Comparison of ENCODE assay signal across 11 cellular contexts in genomic region chr1:8603220-8603616, GRCh38.
DNase-seq lines count a peak whose midpoint lies in the region; ATAC-seq and TF ChIP-seq lines count a peak whose summit lies in the region.
"Had no signal": no experiment of that assay in that cellular context is flagged by ENCODE, and none has a peak within 500 bp of the region (broad histone marks: within the 10 kb centered on the region; RNA-seq: fewer than 3 reads in every experiment).

No MANE protein-coding gene starts in this region.

- no peak for TF ChIP-seq CTCF in natural killer cell (IDR thresholded peaks at IDR 0.05)

- intact Hi-C loops in activated T-helper 1 cell treated with anti-CD3 and anti-CD28 coated beads, Interleukin-12 subunit alpha, Interleukin-12 subunit beta, Interleukin-2, Interleukin-4 antibody, amounts not matched to agents 30 ng/mL and 10 ng/mL and 1 ng/mL, durations not matched to agents 14 hours and 24 hours and 36 hours (cut with micrococcal nuclease): loop anchor here (5.0 kb wide), 1 partner anchor 339 kb away; no protein-coding TSS in a partner anchor
- intact Hi-C loops in natural killer cell (cut with micrococcal nuclease): loop anchor here (5.0 kb wide), 2 partner anchors 39 to 41 kb away; no protein-coding TSS in a partner anchor

- peaks cover 49% of the 10 kb centered on the region for H3K4me1 Mint-ChIP-seq in activated T-helper 1 cell treated with anti-CD3 and anti-CD28 coated beads, Interleukin-12 subunit alpha, Interleukin-12 subunit beta, Interleukin-2, Interleukin-4 antibody, amounts not matched to agents 30 ng/mL and 10 ng/mL and 1 ng/mL, durations not matched to agents 14 hours and 24 hours and 36 hours (ENCODE audit: low read depth)
- peaks cover 44% of the 10 kb centered on the region in 2 donors for H3K4me1 Mint-ChIP-seq in natural killer cell

- ATAC-seq in natural killer cell: no peak
- no peak for ATAC-seq in HG02678 (IDR thresholded peaks at IDR 0.05; ENCODE audit: unreplicated experiment)

- H3K9me3 Mint-ChIP-seq in activated T-helper 1 cell treated with anti-CD3 and anti-CD28 coated beads, Interleukin-12 subunit alpha, Interleukin-12 subunit beta, Interleukin-2, Interleukin-4 antibody, amounts not matched to agents 30 ng/mL and 10 ng/mL and 1 ng/mL, durations not matched to agents 14 hours and 24 hours and 36 hours: no peaks in the 10 kb centered on the region
- H3K9me3 Mint-ChIP-seq in natural killer cell: no peaks in the 10 kb centered on the region
- H3K9me3 Mint-ChIP-seq: neural crest cell had no signal

- no peaks in the 10 kb centered on the region for H3K27me3 Mint-ChIP-seq in activated T-helper 1 cell treated with anti-CD3 and anti-CD28 coated beads, Interleukin-12 subunit alpha, Interleukin-12 subunit beta, Interleukin-2, Interleukin-4 antibody, amounts not matched to agents 30 ng/mL and 10 ng/mL and 1 ng/mL, durations not matched to agents 14 hours and 24 hours and 36 hours (ENCODE audit: insufficient read depth)
- no peaks in the 10 kb centered on the region for H3K27me3 Mint-ChIP-seq in natural killer cell (ENCODE audit: low read depth in 2 of 2)

- peaks cover 11% of the 10 kb centered on the region for H3K36me3 Mint-ChIP-seq in activated T-helper 1 cell treated with anti-CD3 and anti-CD28 coated beads, Interleukin-12 subunit alpha, Interleukin-12 subunit beta, Interleukin-2, Interleukin-4 antibody, amounts not matched to agents 30 ng/mL and 10 ng/mL and 1 ng/mL, durations not matched to agents 14 hours and 24 hours and 36 hours (ENCODE audit: low read depth)
- H3K36me3 Mint-ChIP-seq in natural killer cell: no peaks in the 10 kb centered on the region

- H3K4me3 Mint-ChIP-seq in activated T-helper 1 cell treated with anti-CD3 and anti-CD28 coated beads, Interleukin-12 subunit alpha, Interleukin-12 subunit beta, Interleukin-2, Interleukin-4 antibody, amounts not matched to agents 30 ng/mL and 10 ng/mL and 1 ng/mL, durations not matched to agents 14 hours and 24 hours and 36 hours: no peak overlapping the region
- H3K4me3 Mint-ChIP-seq in natural killer cell: peak overlapping the region; percentile 9
- H3K4me3 Mint-ChIP-seq: neural crest cell had no signal

- DNase-seq in NCI-H146 (lab: John Stamatoyannopoulos, UW) (peak; percentile 30), NCI-H146 treated with DMSO at 0.1 percent for 48 hours (lab: John Stamatoyannopoulos, UW; ENCODE audit: unreplicated experiment) (no peak), NCI-H128 (lab: John Stamatoyannopoulos, UW; ENCODE audit: unreplicated experiment) (peak; percentile 29), natural killer cell (no peak), cerebellum (ENCODE audit: low spot score) (no peak), NCI-H2107 (lab: John Stamatoyannopoulos, UW) (no peak)
- no peak for DNase-seq in activated T-helper 1 cell treated with anti-CD3 and anti-CD28 coated beads, Interleukin-12 subunit alpha, Interleukin-12 subunit beta, Interleukin-2, Interleukin-4 antibody, amounts not matched to agents 30 ng/mL and 10 ng/mL and 1 ng/mL, durations not matched to agents 14 hours and 24 hours and 36 hours (ENCODE audit: low spot score)
- DNase-seq: 8988T, activated gamma-delta T cell had no signal

- H3K27ac Mint-ChIP-seq in activated T-helper 1 cell treated with anti-CD3 and anti-CD28 coated beads, Interleukin-12 subunit alpha, Interleukin-12 subunit beta, Interleukin-2, Interleukin-4 antibody, amounts not matched to agents 30 ng/mL and 10 ng/mL and 1 ng/mL, durations not matched to agents 14 hours and 24 hours and 36 hours: peak overlapping the region; percentile 50
- peak overlapping the region; percentile 86 to 94 for H3K27ac Mint-ChIP-seq in natural killer cell

Comparison
In these comparisons a context has a peak if more than half of its experiments do, and no peak if none do; other contexts are left out.
1. DNase-seq: peak in NCI-H146 (single experiment) and NCI-H128 (single experiment); none in NCI-H146 treated with DMSO at 0.1 percent for 48 hours (single experiment), activated T-helper 1 cell treated with anti-CD3 and anti-CD28 coated beads, Interleukin-12 subunit alpha, Interleukin-12 subunit beta, Interleukin-2, Interleukin-4 antibody, amounts not matched to agents 30 ng/mL and 10 ng/mL and 1 ng/mL, durations not matched to agents 14 hours and 24 hours and 36 hours (single experiment), natural killer cell (single experiment), cerebellum (single experiment) and NCI-H2107 (single experiment).